ENCODE assay signal across 8 cellular contexts in the genomic region with DNA sequence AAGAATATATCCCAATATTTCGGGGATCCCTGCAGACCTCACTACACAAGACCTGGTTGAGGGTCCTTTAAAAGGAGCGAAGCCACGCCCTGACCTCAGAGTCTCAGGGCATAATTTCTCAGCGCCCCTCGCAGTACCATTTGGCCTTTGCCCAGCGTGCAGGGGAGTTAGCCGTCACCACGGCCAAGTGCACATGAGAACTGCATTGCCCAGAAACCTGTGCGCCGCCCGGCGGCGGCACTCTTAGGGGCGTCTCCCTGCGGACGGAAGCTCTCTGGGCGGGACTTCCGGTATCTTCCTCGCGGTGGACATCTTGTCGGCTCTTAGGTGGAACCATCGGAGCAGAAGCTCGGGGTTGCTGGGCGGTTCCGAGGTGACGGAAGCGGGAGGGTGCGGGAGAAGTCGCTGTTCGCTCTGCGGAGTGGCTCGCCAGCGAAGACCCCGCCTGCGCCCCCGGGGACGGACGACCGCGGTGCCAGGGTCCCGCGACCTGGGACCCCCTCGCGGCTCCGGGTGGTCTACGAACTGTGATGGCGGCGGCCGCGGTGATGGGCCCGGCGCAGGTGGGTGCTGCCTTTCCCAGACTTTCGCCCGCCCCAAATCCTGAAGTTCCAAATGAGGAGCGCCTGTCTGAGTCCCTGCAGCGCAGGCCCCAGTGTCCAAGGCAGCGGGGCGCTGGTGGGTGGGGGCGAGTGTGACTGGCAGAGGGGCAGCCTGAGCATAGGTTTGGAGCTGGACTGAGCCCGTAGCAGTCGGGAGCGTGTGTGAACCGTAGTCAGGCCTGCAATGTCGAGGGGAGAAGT. TPM values are rescaled to one million over a fixed set of nuclear protein-coding genes. Genes with fewer than 3 reads are reported as not detected.
A peak's percentile ranks its signal among the peaks of the same experiment; 100 is the strongest.
DNase-seq lines count a peak whose midpoint lies in the region; ATAC-seq and TF ChIP-seq lines count a peak whose summit lies in the region.

A gene (plus strand): TSS at position 302 of the 803 bp plus-strand sequence. CDS start 5,227 bp downstream, outside the sequence.

- intact Hi-C loops in Calu3 (cut with micrococcal nuclease; ENCODE audit: unreplicated experiment) = no loop called here

- H3K4me1 Mint-ChIP-seq in Calu3 (ENCODE audit: low read depth, unreplicated experiment) = peaks cover 9% of the 10 kb centered on the region

- no peaks in the 10 kb centered on the region for H3K27me3 ChIP-seq in mucosa of stomach (ENCODE audit: control insufficient read depth, insufficient read depth, low read length)

- DNase-seq in Calu3 (peak; percentile 89), HuH-7.5 (ENCODE audit: low spot score) (peak; percentile 92), OCI-M2 (lab: John Stamatoyannopoulos, UW; ENCODE audit: unreplicated experiment) (peak; percentile 78)
- DNase-seq in activated T-cell treated with anti-CD3 and anti-CD28 coated beads, Interleukin-2, amount 50 U/mL, for 1 hour = peak; percentile 87
- peak; percentile 91 for DNase-seq in stimulated activated CD8-positive, alpha-beta memory T cell treated with anti-CD3 and anti-CD28 coated beads, Interleukin-4, amount 100 ng/mL, for 48 hours

- no peak for TF ChIP-seq CTCF in Calu3 (IDR thresholded peaks at IDR 0.05; ENCODE audit: unreplicated experiment)

- peak within 1 kb of the TSS; percentile 81 for H3K4me3 ChIP-seq in mucosa of stomach (ENCODE audit: low read length)

- ATAC-seq in GM21390 (IDR thresholded peaks at IDR 0.05; ENCODE audit: unreplicated experiment) (peak; percentile 95), esophagus mucosa (peak; percentile 96)

- H3K27me3 Mint-ChIP-seq in Calu3 (ENCODE audit: unreplicated experiment) = no peaks in the 10 kb centered on the region

- H3K4me1 ChIP-seq in mucosa of stomach (ENCODE audit: control insufficient read depth, insufficient read depth, low read length) = peaks cover 7% of the 10 kb centered on the region

- H3K36me3 Mint-ChIP-seq in Calu3 (ENCODE audit: insufficient read depth, unreplicated experiment) = peaks cover 29% of the 10 kb centered on the region

- H3K9me3 ChIP-seq in mucosa of stomach (ENCODE audit: control insufficient read depth, low read length) = peaks cover 42% of the 10 kb centered on the region

- TSS peak; percentile 46 for BruUV-seq in Calu3 (replicated peaks; lab: Mats Ljungman, UMichigan)

- H3K9ac ChIP-seq in mucosa of stomach (ENCODE audit: low read length) = peak within 1 kb of the TSS; percentile 77

- CTCF ChIA-PET in Calu3 (lab: Charles Lee) = no interaction called here

- H3K9me3 Mint-ChIP-seq in Calu3 (ENCODE audit: low read depth, unreplicated experiment) = peaks cover 43% of the 10 kb centered on the region

- H3K4me3 Mint-ChIP-seq in Calu3 (ENCODE audit: low read depth, unreplicated experiment) = peak within 1 kb of the TSS; percentile 75

- peak within 1 kb of the TSS; percentile 11 for H3K27ac Mint-ChIP-seq in Calu3 (ENCODE audit: unreplicated experiment)

- peaks cover 24% of the 10 kb centered on the region for H3K36me3 ChIP-seq in mucosa of stomach (ENCODE audit: control insufficient read depth, insufficient read depth, low read length)

RNA-seq across cellular contexts. Expression of the gene that starts here (rescaled TPM):
- total RNA-seq in Calu3 (2022) (11.4 and 13.2 TPM in 2 replicates), esophagus mucosa (9.6 TPM)

Comparison
In these comparisons a context has a peak if more than half of its experiments do, and no peak if none do; other contexts are left out.
1. Peak in every context shown above with its lines: DNase-seq, ATAC-seq and H3K4me3 ChIP-seq.